31 cellular contexts compared by ENCODE assay signal in the genomic region with DNA sequence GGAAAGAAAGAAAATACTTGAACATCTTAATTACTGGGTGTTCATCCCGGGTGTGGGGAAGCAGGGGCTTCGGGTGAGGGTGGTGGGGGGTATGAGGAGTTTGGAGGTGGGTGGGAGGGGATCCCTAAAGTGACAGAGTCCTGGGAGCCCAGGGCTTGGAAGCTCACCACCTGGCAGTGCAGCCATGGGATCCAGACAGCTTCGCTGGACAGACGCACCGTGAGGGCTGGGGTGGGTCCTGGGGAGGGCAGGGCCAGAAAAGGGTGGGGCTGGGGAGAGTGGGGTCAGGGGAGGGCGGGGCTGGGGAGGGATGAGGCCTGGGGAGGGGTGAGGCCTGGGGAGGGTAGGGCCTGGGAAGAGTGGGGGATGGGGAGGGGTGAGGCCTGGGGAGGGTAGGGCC.
"Had no signal": no experiment of that assay in that cellular context is flagged by ENCODE, and none has a peak within 500 bp of the region (broad histone marks: within the 10 kb centered on the region; RNA-seq: fewer than 3 reads in every experiment).

No MANE protein-coding gene starts in this region.

- H3K9me3 ChIP-seq: ascending aorta had no signal

- H3K36me3 Mint-ChIP-seq: activated CD4-positive, alpha-beta memory T cell treated with anti-CD3 and anti-CD28 coated beads for 36 hours; activated CD8-positive, alpha-beta memory T cell treated with anti-CD3 and anti-CD28 coated beads, Interleukin-2, amount 10 ng/mL, durations not matched to agents 7 days and 5 days; activated naive CD4-positive, alpha-beta T cell treated with anti-CD3 and anti-CD28 coated beads, Interleukin-2, amount 10 ng/mL, durations not matched to agents 7 days and 5 days; activated naive CD4-positive, alpha-beta T cell treated with anti-CD3 and anti-CD28 coated beads, Interleukin-2, amount 50 U/mL, for 72 hours; activated naive CD8-positive, alpha-beta T cell treated with anti-CD3 and anti-CD28 coated beads, Interleukin-2, amount 10 ng/mL, durations not matched to agents 7 days and 5 days; brain had no signal

- H3K4me3 ChIP-seq: ascending aorta, coronary artery, dorsolateral prefrontal cortex had no signal

- H3K4me1 ChIP-seq: ascending aorta had no signal

- H3K27ac Mint-ChIP-seq: activated B cell treated with CpG ODN at 0.5 μM for 24 hours; activated CD4-positive, alpha-beta memory T cell treated with anti-CD3 and anti-CD28 coated beads for 36 hours; activated CD4-positive, alpha-beta T cell treated with anti-CD3 and anti-CD28 coated beads for 36 hours; activated CD4-positive, alpha-beta T cell treated with anti-CD3 and anti-CD28 coated beads, Interleukin-2, amount 10 ng/mL, durations not matched to agents 24 days and 14 days; activated CD8-positive, alpha-beta memory T cell treated with anti-CD3 and anti-CD28 coated beads, Interleukin-2, amount 10 ng/mL, durations not matched to agents 7 days and 5 days; activated CD8-positive, alpha-beta T cell treated with anti-CD3 and anti-CD28 coated beads, Interleukin-2, amount 10 ng/mL, durations not matched to agents 7 days and 5 days; activated naive CD4-positive, alpha-beta T cell treated with anti-CD3 and anti-CD28 coated beads, Interleukin-2, amount 10 ng/mL, durations not matched to agents 7 days and 5 days; activated naive CD4-positive, alpha-beta T cell treated with anti-CD3 and anti-CD28 coated beads, Interleukin-2, amount 50 U/mL, for 72 hours; activated naive CD8-positive, alpha-beta T cell treated with anti-CD3 and anti-CD28 coated beads, Interleukin-2, amount 10 ng/mL, durations not matched to agents 7 days and 5 days; activated T-helper 1 cell treated with anti-CD3 and anti-CD28 coated beads, Interleukin-12 subunit alpha, Interleukin-12 subunit beta, Interleukin-2, Interleukin-4 antibody, amounts not matched to agents 30 ng/mL and 10 ng/mL and 1 ng/mL, durations not matched to agents 14 hours and 24 hours and 36 hours; activated T-helper 2 cell treated with anti-CD3 and anti-CD28 coated beads, Interferon-gamma antibody, Interleukin-2, Interleukin-4, amounts not matched to agents 10 μg/mL and 5 μg/mL and 100 μg/mL, durations not matched to agents 14 hours and 24 hours and 36 hours; dendritic cell treated with granulocyte-macrophage colony-stimulating factor and Interleukin-4, amounts not matched to agents 40 ng/mL and 50 ng/mL, for 4 days; endodermal cell; T-helper 17 cell; T-helper 2 cell treated with Interferon-gamma antibody and Interleukin-4, amounts not matched to agents 5 μg/mL and 100 μg/mL, for 36 hours had no signal

- H3K4me3 Mint-ChIP-seq: activated B cell treated with CpG ODN at 0.5 μM for 24 hours; activated CD4-positive, alpha-beta memory T cell treated with anti-CD3 and anti-CD28 coated beads for 36 hours; activated CD4-positive, alpha-beta T cell treated with anti-CD3 and anti-CD28 coated beads for 36 hours; activated CD4-positive, alpha-beta T cell treated with anti-CD3 and anti-CD28 coated beads, Interleukin-2, amount 10 ng/mL, durations not matched to agents 24 days and 14 days; activated CD8-positive, alpha-beta memory T cell treated with anti-CD3 and anti-CD28 coated beads, Interleukin-2, amount 10 ng/mL, durations not matched to agents 7 days and 5 days; activated CD8-positive, alpha-beta T cell treated with anti-CD3 and anti-CD28 coated beads, Interleukin-2, amount 10 ng/mL, durations not matched to agents 7 days and 5 days; activated naive CD4-positive, alpha-beta T cell treated with anti-CD3 and anti-CD28 coated beads, Interleukin-2, amount 10 ng/mL, durations not matched to agents 7 days and 5 days; activated naive CD8-positive, alpha-beta T cell treated with anti-CD3 and anti-CD28 coated beads, Interleukin-2, amount 10 ng/mL, durations not matched to agents 7 days and 5 days; activated T-helper 1 cell treated with anti-CD3 and anti-CD28 coated beads, Interleukin-12 subunit alpha, Interleukin-12 subunit beta, Interleukin-2, Interleukin-4 antibody, amounts not matched to agents 30 ng/mL and 10 ng/mL and 1 ng/mL, durations not matched to agents 14 hours and 24 hours and 36 hours; central memory CD8-positive, alpha-beta T cell; dendritic cell treated with granulocyte-macrophage colony-stimulating factor and Interleukin-4, amounts not matched to agents 40 ng/mL and 50 ng/mL, for 4 days; endodermal cell; T-helper 2 cell treated with Interferon-gamma antibody and Interleukin-4, amounts not matched to agents 5 μg/mL and 100 μg/mL, for 36 hours had no signal

- H3K9me3 Mint-ChIP-seq: activated B cell treated with CpG ODN at 0.5 μM for 24 hours; activated CD4-positive, alpha-beta memory T cell treated with anti-CD3 and anti-CD28 coated beads for 36 hours; activated CD4-positive, alpha-beta T cell treated with anti-CD3 and anti-CD28 coated beads, Interleukin-2, amount 10 ng/mL, durations not matched to agents 24 days and 14 days; activated naive CD4-positive, alpha-beta T cell treated with anti-CD3 and anti-CD28 coated beads, Interleukin-2, amount 10 ng/mL, durations not matched to agents 7 days and 5 days; activated naive CD4-positive, alpha-beta T cell treated with anti-CD3 and anti-CD28 coated beads, Interleukin-2, amount 50 U/mL, for 72 hours; activated naive CD8-positive, alpha-beta T cell treated with anti-CD3 and anti-CD28 coated beads, Interleukin-2, amount 10 ng/mL, durations not matched to agents 7 days and 5 days; activated T-helper 1 cell treated with anti-CD3 and anti-CD28 coated beads, Interleukin-12 subunit alpha, Interleukin-12 subunit beta, Interleukin-2, Interleukin-4 antibody, amounts not matched to agents 30 ng/mL and 10 ng/mL and 1 ng/mL, durations not matched to agents 14 hours and 24 hours and 36 hours; activated T-helper 2 cell treated with anti-CD3 and anti-CD28 coated beads, Interferon-gamma antibody, Interleukin-2, Interleukin-4, amounts not matched to agents 10 μg/mL and 5 μg/mL and 100 μg/mL, durations not matched to agents 14 hours and 24 hours and 36 hours; brain; central memory CD8-positive, alpha-beta T cell; dendritic cell treated with granulocyte-macrophage colony-stimulating factor and Interleukin-4, amounts not matched to agents 40 ng/mL and 50 ng/mL, for 4 days; endodermal cell; T-helper 2 cell treated with Interferon-gamma antibody and Interleukin-4, amounts not matched to agents 5 μg/mL and 100 μg/mL, for 36 hours had no signal

- H3K36me3 ChIP-seq: ascending aorta, WERI-Rb-1 had no signal

- DNase-seq: activated CD4-positive, alpha-beta T cell treated with anti-CD3 and anti-CD28 coated beads for 36 hours; activated CD4-positive, alpha-beta T cell treated with anti-CD3 and anti-CD28 coated beads, Interleukin-2, amount 10 ng/mL, durations not matched to agents 24 days and 14 days; activated CD8-positive, alpha-beta memory T cell treated with anti-CD3 and anti-CD28 coated beads, Interleukin-2, amount 10 ng/mL, durations not matched to agents 7 days and 5 days; activated CD8-positive, alpha-beta memory T cell treated with anti-CD3 and anti-CD28 coated beads, Interleukin-2, amount 50 U/mL, for 4 hours; activated CD8-positive, alpha-beta T cell treated with anti-CD3 and anti-CD28 coated beads, Interleukin-2, amount 10 ng/mL, durations not matched to agents 7 days and 5 days; activated effector memory CD4-positive, alpha-beta T cell treated with anti-CD3 and anti-CD28 coated beads, Interleukin-2, amount 50 U/mL, for 16 hours; activated naive CD8-positive, alpha-beta T cell treated with anti-CD3 and anti-CD28 coated beads, Interleukin-2, amount 10 ng/mL, durations not matched to agents 7 days and 5 days; activated T-cell treated with anti-CD3 and anti-CD28 coated beads, Interleukin-2, amount 50 U/mL, for 1 hour; activated T-cell treated with anti-CD3 and anti-CD28 coated beads, Interleukin-2, amount 50 U/mL, for 48 hours; dorsolateral prefrontal cortex; effector memory CD4-positive, alpha-beta T cell; endodermal cell; foreskin fibroblast; T-helper 1 cell; T-helper 17 cell; T1000; WERI-Rb-1 had no signal

- H3K27ac ChIP-seq: ascending aorta, coronary artery, dorsolateral prefrontal cortex, WERI-Rb-1 had no signal

- H3K4me1 Mint-ChIP-seq: brain; central memory CD8-positive, alpha-beta T cell; endodermal cell had no signal

- ATAC-seq: activated CD4-positive, alpha-beta T cell treated with anti-CD3 and anti-CD28 coated beads for 36 hours; activated CD4-positive, CD25-positive, alpha-beta regulatory T cell treated with anti-CD3 and anti-CD28 coated beads, Interleukin-2, amount 50 U/mL, for 24 hours; activated CD8-positive, alpha-beta memory T cell treated with anti-CD3 and anti-CD28 coated beads, Interleukin-2, amount 10 ng/mL, durations not matched to agents 7 days and 5 days; activated CD8-positive, alpha-beta T cell treated with anti-CD3 and anti-CD28 coated beads, Interleukin-2, amount 10 ng/mL, durations not matched to agents 7 days and 5 days; activated naive CD4-positive, alpha-beta T cell treated with anti-CD3 and anti-CD28 coated beads, Interleukin-2, amount 50 U/mL, for 72 hours; esophagus mucosa; T-helper 17 cell had no signal
